In genomic region chr11:90187839-90188238, GRCh38 we compare ENCODE assay signal across 29 cellular contexts. TPM values are rescaled to one million over a fixed set of nuclear protein-coding genes. Genes with fewer than 3 reads are reported as not detected.
"Had no signal": no experiment of that assay in that cellular context is flagged by ENCODE, and none has a peak within 500 bp of the region (broad histone marks: within the 10 kb centered on the region; RNA-seq: fewer than 3 reads in every experiment).

No MANE protein-coding gene starts in this region.

- H3K4me3 ChIP-seq: ascending aorta, breast epithelium, cardiac muscle cell, colonic mucosa, esophagus squamous epithelium had no signal

- H3K4me3 Mint-ChIP-seq: activated CD4-positive, alpha-beta memory T cell treated with anti-CD3 and anti-CD28 coated beads, Interleukin-2, amount 10 ng/mL, durations not matched to agents 7 days and 5 days; activated CD4-positive, alpha-beta T cell treated with anti-CD3 and anti-CD28 coated beads, Interleukin-2, amount 10 ng/mL, durations not matched to agents 7 days and 5 days; activated naive CD4-positive, alpha-beta T cell treated with anti-CD3 and anti-CD28 coated beads, Interleukin-2, amount 10 ng/mL, durations not matched to agents 7 days and 5 days; activated naive CD8-positive, alpha-beta T cell treated with anti-CD3 and anti-CD28 coated beads, Interleukin-2, amount 10 ng/mL, durations not matched to agents 7 days and 5 days; activated T-cell treated with anti-CD3 and anti-CD28 coated beads, Interleukin-2, amount 50 U/mL, for 24 hours; activated T-cell treated with anti-CD3 and anti-CD28 coated beads, Interleukin-2, amount 50 U/mL, for 72 hours; brain; WTC11 had no signal

- ATAC-seq: activated naive CD4-positive, alpha-beta T cell treated with anti-CD3 and anti-CD28 coated beads, Interleukin-2, amount 50 U/mL, for 72 hours; activated T-cell treated with anti-CD3 and anti-CD28 coated beads, Interleukin-2, amount 50 U/mL, for 72 hours; WTC11 had no signal

- H3K27ac ChIP-seq: ascending aorta, breast epithelium, cardiac muscle cell, colonic mucosa, epithelial cell of prostate, esophagus squamous epithelium had no signal

- H3K4me1 Mint-ChIP-seq: activated CD4-positive, alpha-beta memory T cell treated with anti-CD3 and anti-CD28 coated beads, Interleukin-2, amount 10 ng/mL, durations not matched to agents 7 days and 5 days; activated CD4-positive, alpha-beta T cell treated with anti-CD3 and anti-CD28 coated beads, Interleukin-2, amount 10 ng/mL, durations not matched to agents 7 days and 5 days; activated naive CD4-positive, alpha-beta T cell treated with anti-CD3 and anti-CD28 coated beads, Interleukin-2, amount 10 ng/mL, durations not matched to agents 7 days and 5 days; activated naive CD8-positive, alpha-beta T cell treated with anti-CD3 and anti-CD28 coated beads, Interleukin-2, amount 10 ng/mL, durations not matched to agents 7 days and 5 days; brain had no signal

- H3K4me1 ChIP-seq: ascending aorta, breast epithelium, colonic mucosa, esophagus squamous epithelium had no signal

- DNase-seq: activated CD4-positive, alpha-beta memory T cell treated with anti-CD3 and anti-CD28 coated beads, Interleukin-2, amount 10 ng/mL, durations not matched to agents 7 days and 5 days; activated CD4-positive, alpha-beta T cell treated with anti-CD3 and anti-CD28 coated beads for 1 hour; activated CD4-positive, alpha-beta T cell treated with anti-CD3 and anti-CD28 coated beads for 4 hours; activated CD4-positive, alpha-beta T cell treated with anti-CD3 and anti-CD28 coated beads, Interleukin-2, amount 10 ng/mL, durations not matched to agents 7 days and 5 days; activated CD4-positive, alpha-beta T cell treated with anti-CD3 and anti-CD28 coated beads, Interleukin-2, amount 50 U/mL, for 4 hours; activated CD8-positive, alpha-beta memory T cell treated with anti-CD3 and anti-CD28 coated beads, Interleukin-2, amount 50 U/mL, for 48 hours; activated gamma-delta T cell; activated naive CD4-positive, alpha-beta T cell; activated naive CD4-positive, alpha-beta T cell treated with anti-CD3 and anti-CD28 coated beads, Interleukin-2, amount 10 ng/mL, durations not matched to agents 7 days and 5 days; activated naive CD8-positive, alpha-beta T cell treated with anti-CD3 and anti-CD28 coated beads, Interleukin-2, amount 10 ng/mL, durations not matched to agents 7 days and 5 days; activated T-cell treated with anti-CD3 and anti-CD28 coated beads for 4 hours; activated T-cell treated with anti-CD3 and anti-CD28 coated beads, Interleukin-2, amount 50 U/mL, for 24 hours; activated T-cell treated with anti-CD3 and anti-CD28 coated beads, Interleukin-2, amount 50 U/mL, for 72 hours; central memory CD4-positive, alpha-beta T cell; cerebellar nuclear complex; colonic mucosa; effector CD8-positive, alpha-beta T cell; esophagus squamous epithelium; head of caudate nucleus; T-helper 2 cell had no signal

- H3K27ac Mint-ChIP-seq: activated CD4-positive, alpha-beta memory T cell treated with anti-CD3 and anti-CD28 coated beads, Interleukin-2, amount 10 ng/mL, durations not matched to agents 7 days and 5 days; activated CD4-positive, alpha-beta T cell treated with anti-CD3 and anti-CD28 coated beads, Interleukin-2, amount 10 ng/mL, durations not matched to agents 7 days and 5 days; activated naive CD4-positive, alpha-beta T cell treated with anti-CD3 and anti-CD28 coated beads, Interleukin-2, amount 10 ng/mL, durations not matched to agents 7 days and 5 days; activated naive CD4-positive, alpha-beta T cell treated with anti-CD3 and anti-CD28 coated beads, Interleukin-2, amount 50 U/mL, for 72 hours; activated naive CD8-positive, alpha-beta T cell treated with anti-CD3 and anti-CD28 coated beads, Interleukin-2, amount 10 ng/mL, durations not matched to agents 7 days and 5 days; activated T-cell treated with anti-CD3 and anti-CD28 coated beads, Interleukin-2, amount 50 U/mL, for 24 hours; activated T-cell treated with anti-CD3 and anti-CD28 coated beads, Interleukin-2, amount 50 U/mL, for 72 hours; brain; WTC11 had no signal

- H3K27me3 Mint-ChIP-seq: activated naive CD4-positive, alpha-beta T cell treated with anti-CD3 and anti-CD28 coated beads, Interleukin-2, amount 10 ng/mL, durations not matched to agents 7 days and 5 days; activated T-cell treated with anti-CD3 and anti-CD28 coated beads, Interleukin-2, amount 50 U/mL, for 24 hours; brain had no signal

- H3K9me3 ChIP-seq: ascending aorta, breast epithelium, colonic mucosa, esophagus squamous epithelium had no signal

- H3K36me3 ChIP-seq: breast epithelium, colonic mucosa, esophagus squamous epithelium had no signal

- H3K36me3 Mint-ChIP-seq: activated naive CD4-positive, alpha-beta T cell treated with anti-CD3 and anti-CD28 coated beads, Interleukin-2, amount 10 ng/mL, durations not matched to agents 7 days and 5 days had no signal

- FAIRE-seq: endothelial cell of umbilical vein, frontal cortex had no signal

- H3K27me3 ChIP-seq: ascending aorta, breast epithelium, cardiac muscle cell, colonic mucosa, esophagus squamous epithelium had no signal

- H3K9me3 Mint-ChIP-seq: activated CD4-positive, alpha-beta memory T cell treated with anti-CD3 and anti-CD28 coated beads, Interleukin-2, amount 10 ng/mL, durations not matched to agents 7 days and 5 days; activated CD4-positive, alpha-beta T cell treated with anti-CD3 and anti-CD28 coated beads, Interleukin-2, amount 10 ng/mL, durations not matched to agents 7 days and 5 days; activated naive CD4-positive, alpha-beta T cell treated with anti-CD3 and anti-CD28 coated beads, Interleukin-2, amount 10 ng/mL, durations not matched to agents 7 days and 5 days; activated naive CD4-positive, alpha-beta T cell treated with anti-CD3 and anti-CD28 coated beads, Interleukin-2, amount 50 U/mL, for 72 hours; activated naive CD8-positive, alpha-beta T cell treated with anti-CD3 and anti-CD28 coated beads, Interleukin-2, amount 10 ng/mL, durations not matched to agents 7 days and 5 days; activated T-cell treated with anti-CD3 and anti-CD28 coated beads, Interleukin-2, amount 50 U/mL, for 24 hours; activated T-cell treated with anti-CD3 and anti-CD28 coated beads, Interleukin-2, amount 50 U/mL, for 72 hours; brain; WTC11 had no signal

RNA-seq across cellular contexts. Expression of gene NAALAD2, which starts 53.4 kb away (rescaled TPM):
- total RNA-seq: activated CD4-positive, alpha-beta memory T cell treated with anti-CD3 and anti-CD28 coated beads, Interleukin-2, amount 10 ng/mL, durations not matched to agents 7 days and 5 days; activated CD4-positive, alpha-beta T cell treated with anti-CD3 and anti-CD28 coated beads, Interleukin-2, amount 10 ng/mL, durations not matched to agents 7 days and 5 days; activated naive CD4-positive, alpha-beta T cell treated with anti-CD3 and anti-CD28 coated beads, Interleukin-2, amount 50 U/mL, for 72 hours; activated naive CD8-positive, alpha-beta T cell treated with anti-CD3 and anti-CD28 coated beads, Interleukin-2, amount 10 ng/mL, durations not matched to agents 7 days and 5 days; activated T-cell treated with anti-CD3 and anti-CD28 coated beads, Interleukin-2, amount 50 U/mL, for 72 hours; ascending aorta had no signal
